Comparison of ENCODE assay signal across 19 cellular contexts in the genomic region with DNA sequence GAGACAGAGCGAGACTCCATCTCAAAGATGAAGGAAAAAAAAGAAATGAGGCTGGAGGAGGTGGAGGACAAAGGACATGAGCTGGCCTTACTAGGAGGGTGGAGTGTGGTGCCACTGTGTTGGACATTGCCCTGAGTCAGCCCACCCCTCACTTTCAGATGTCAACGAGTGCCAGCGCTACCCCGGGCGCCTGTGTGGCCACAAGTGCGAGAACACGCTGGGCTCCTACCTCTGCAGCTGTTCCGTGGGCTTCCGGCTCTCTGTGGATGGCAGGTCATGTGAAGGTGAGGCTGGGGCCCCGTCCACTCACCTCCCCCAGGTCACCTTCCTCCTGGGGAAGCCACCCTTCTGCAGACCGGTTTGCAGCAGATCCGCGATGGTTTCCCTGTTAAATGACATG.
"Had no signal": no experiment of that assay in that cellular context is flagged by ENCODE, and none has a peak within 500 bp of the region (broad histone marks: within the 10 kb centered on the region; RNA-seq: fewer than 3 reads in every experiment).

No MANE protein-coding gene starts in this region.

- FAIRE-seq: colon had no signal

- H3K9me3 Mint-ChIP-seq: dendritic cell treated with granulocyte-macrophage colony-stimulating factor and Interleukin-4, amounts not matched to agents 40 ng/mL and 50 ng/mL, for 4 days; effector memory CD8-positive, alpha-beta T cell; natural killer cell; neural crest cell; stimulated activated naive B cell treated with anti-CD40 and anti-IgM and Interleukin-4, amounts not matched to agents 10 μg/mL and 1 μg/mL and 100 μg/mL, for 72 hours; stimulated activated naive CD8-positive, alpha-beta T cell treated with anti-CD3 and anti-CD28 coated beads, Interleukin-15, amount 100 ng/mL, for 72 hours had no signal

- H3K4me1 Mint-ChIP-seq: natural killer cell had no signal

- ATAC-seq: effector memory CD8-positive, alpha-beta T cell; gastroesophageal sphincter; natural killer cell; psoas muscle; stimulated activated naive CD8-positive, alpha-beta T cell treated with anti-CD3 and anti-CD28 coated beads, Interleukin-15, amount 100 ng/mL, for 72 hours had no signal

- H3K27ac ChIP-seq: gastroesophageal sphincter, psoas muscle, sigmoid colon, testis, tibial nerve had no signal

- H3K27me3 ChIP-seq: esophagus squamous epithelium, gastroesophageal sphincter, sigmoid colon, testis had no signal

- H3K4me3 Mint-ChIP-seq: dendritic cell treated with granulocyte-macrophage colony-stimulating factor and Interleukin-4, amounts not matched to agents 40 ng/mL and 50 ng/mL, for 4 days; effector memory CD8-positive, alpha-beta T cell; natural killer cell; neural crest cell; stimulated activated naive B cell treated with anti-CD40 and anti-IgM and Interleukin-4, amounts not matched to agents 10 μg/mL and 1 μg/mL and 100 μg/mL, for 72 hours; stimulated activated naive CD8-positive, alpha-beta T cell treated with anti-CD3 and anti-CD28 coated beads, Interleukin-15, amount 100 ng/mL, for 72 hours had no signal

- H3K36me3 Mint-ChIP-seq: natural killer cell; stimulated activated naive B cell treated with anti-CD40 and anti-IgM and Interleukin-4, amounts not matched to agents 10 μg/mL and 1 μg/mL and 100 μg/mL, for 72 hours had no signal

- H3K27ac Mint-ChIP-seq: dendritic cell treated with granulocyte-macrophage colony-stimulating factor and Interleukin-4, amounts not matched to agents 40 ng/mL and 50 ng/mL, for 4 days; effector memory CD8-positive, alpha-beta T cell; natural killer cell; stimulated activated naive B cell treated with anti-CD40 and anti-IgM and Interleukin-4, amounts not matched to agents 10 μg/mL and 1 μg/mL and 100 μg/mL, for 72 hours; stimulated activated naive CD8-positive, alpha-beta T cell treated with anti-CD3 and anti-CD28 coated beads, Interleukin-15, amount 100 ng/mL, for 72 hours had no signal

- H3K9me3 ChIP-seq: esophagus squamous epithelium, gastroesophageal sphincter, psoas muscle, sigmoid colon, testis, tibial nerve had no signal

- DNase-seq: effector memory CD8-positive, alpha-beta T cell; esophagus squamous epithelium; foreskin fibroblast; natural killer cell; occipital lobe; psoas muscle; retina; sigmoid colon; stimulated activated CD4-positive, alpha-beta T cell treated with anti-CD3 and anti-CD28 coated beads, Interleukin-2, amount 100 ng/mL, for 24 hours; stimulated activated CD4-positive, alpha-beta T cell treated with anti-CD3 and anti-CD28 coated beads, Interleukin-4, amount 100 ng/mL, for 4 hours; stimulated activated naive B cell treated with anti-CD40 and anti-IgM and Interleukin-4, amounts not matched to agents 10 μg/mL and 1 μg/mL and 100 μg/mL, for 72 hours; stimulated activated naive CD8-positive, alpha-beta T cell treated with anti-CD3 and anti-CD28 coated beads, Interleukin-15, amount 100 ng/mL, for 72 hours; testis had no signal

- H3K4me1 ChIP-seq: testis had no signal

- H3K4me3 ChIP-seq: esophagus squamous epithelium, gastroesophageal sphincter, psoas muscle, sigmoid colon, skin epidermis, testis, tibial nerve had no signal
